Comparison of ENCODE assay signal across 18 cellular contexts in the genomic region with DNA sequence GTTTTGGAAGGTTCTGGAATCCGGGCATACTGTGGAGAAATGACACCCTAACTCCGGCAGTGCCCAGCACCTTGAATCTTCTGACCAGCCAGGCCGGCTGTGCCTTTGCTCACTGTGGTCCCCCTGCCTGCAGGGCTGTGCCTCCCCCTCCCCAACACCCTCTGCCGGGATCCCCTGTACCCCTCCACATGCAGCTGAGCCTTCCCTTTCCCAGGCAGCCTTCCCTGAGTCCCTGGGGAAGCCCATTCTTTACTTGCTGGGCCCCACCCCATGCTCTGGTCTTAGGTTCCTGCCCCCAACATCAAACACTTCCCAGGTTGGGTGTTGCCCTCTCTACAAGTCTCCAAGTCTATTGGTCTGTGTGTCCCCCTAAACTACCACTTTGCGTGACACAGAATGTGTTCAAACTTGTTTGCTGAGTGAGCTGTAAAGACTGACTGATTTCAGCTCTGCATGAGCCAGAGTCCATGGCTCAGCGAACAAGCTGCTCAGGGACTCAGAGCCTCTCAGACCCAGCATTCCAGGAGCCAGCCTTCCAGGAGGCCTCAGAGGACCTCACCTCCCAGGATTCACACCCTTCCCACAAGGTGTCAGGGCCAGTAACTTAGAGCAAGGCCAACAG. TPM values are rescaled to one million over a fixed set of nuclear protein-coding genes. Genes with fewer than 3 reads are reported as not detected.
DNase-seq lines count a peak whose midpoint lies in the region; ATAC-seq, FAIRE-seq and TF ChIP-seq lines count a peak whose summit lies in the region.
"Had no signal": no experiment of that assay in that cellular context is flagged by ENCODE, and none has a peak within 500 bp of the region (broad histone marks: within the 10 kb centered on the region; RNA-seq: fewer than 3 reads in every experiment).

No MANE protein-coding gene starts in this region.

- H3K4me3 ChIP-seq in K562 (no peak overlapping the region), iPS-20b (ENCODE audit: low read length) (no peak overlapping the region), upper lobe of left lung (no peak overlapping the region)
- H3K4me3 ChIP-seq: gastroesophageal sphincter, PC-9 had no signal

- no peak for TF ChIP-seq POLR2A in K562 (conservative IDR thresholded peaks at IDR 0.05)
- no peak for TF ChIP-seq POLR2A in upper lobe of left lung (IDR thresholded peaks at IDR 0.05)

- no peak for TF ChIP-seq RAD21 in K562 (CRISPR knock-in tag; conservative IDR thresholded peaks at IDR 0.05 in 1 of 2, IDR thresholded peaks at IDR 0.05 in 1 of 2)

- H3K27ac Mint-ChIP-seq in nephron progenitor cell: peak overlapping the region; percentile 12
- H3K27ac Mint-ChIP-seq in activated CD4-positive, alpha-beta T cell treated with anti-CD3 and anti-CD28 coated beads for 36 hours: no peak overlapping the region

- no peaks in the 10 kb centered on the region for H4K20me1 ChIP-seq in K562 (replicated peaks; ENCODE audit: control insufficient read depth, insufficient read depth, low read length)

- BruUV-seq in K562 (replicated peaks; lab: Mats Ljungman, UMichigan): no TSS peak

- ATAC-seq in K562: no peak
- peak in 1 of 2 donors; percentile 1 for ATAC-seq in upper lobe of left lung (ENCODE audit: low FRiP score in 2 of 2)
- no peak for ATAC-seq in GM18511 (IDR thresholded peaks at IDR 0.05; ENCODE audit: unreplicated experiment)
- ATAC-seq in activated CD4-positive, alpha-beta T cell treated with anti-CD3 and anti-CD28 coated beads for 36 hours: no peak
- ATAC-seq in HG03442 (IDR thresholded peaks at IDR 0.05; ENCODE audit: unreplicated experiment): no peak

- no peak for DNase-seq in K562 (ENCODE audit: extremely low read depth in 1 of 4, low spot score in 3 of 4)
- no peak for DNase-seq in nephron progenitor cell
- no peak for DNase-seq in upper lobe of left lung
- no peak for DNase-seq in activated CD4-positive, alpha-beta T cell treated with anti-CD3 and anti-CD28 coated beads for 36 hours
- no peak for DNase-seq in retina
- DNase-seq: GF-D8; NCI-H2081; PC-9; stimulated activated CD4-positive, alpha-beta T cell treated with anti-CD3 and anti-CD28 coated beads, Interleukin-2, amount 100 ng/mL, for 48 hours had no signal

- peaks cover 7% of the 10 kb centered on the region for H3K9me3 ChIP-seq in K562 (replicated peaks; ENCODE audit: control insufficient read depth, insufficient read depth, low read depth, low read length)
- H3K9me3 ChIP-seq in iPS-20b (ENCODE audit: insufficient read depth, low read depth, low read length): 0 out of 2 replicates have a peak, but pooled peaks cover 6% of the 10 kb centered on the region
- H3K9me3 ChIP-seq in upper lobe of left lung: no peaks in the 10 kb centered on the region

- no peaks in the 10 kb centered on the region for H3K9me1 ChIP-seq in K562 (ENCODE audit: control insufficient read depth, insufficient read depth, low read length)

- intact Hi-C loops in K562 (cut with micrococcal nuclease): no loop called here
- intact Hi-C loops in activated CD4-positive, alpha-beta T cell treated with anti-CD3 and anti-CD28 coated beads for 36 hours (cut with DNase I, micrococcal nuclease): no loop called here

- H3K4me3 Mint-ChIP-seq in nephron progenitor cell: no peak overlapping the region
- H3K4me3 Mint-ChIP-seq in activated CD4-positive, alpha-beta T cell treated with anti-CD3 and anti-CD28 coated beads for 36 hours: no peak overlapping the region

- H3K9me3 Mint-ChIP-seq in nephron progenitor cell: peaks cover 45% of the 10 kb centered on the region
- no peaks in the 10 kb centered on the region for H3K9me3 Mint-ChIP-seq in activated CD4-positive, alpha-beta T cell treated with anti-CD3 and anti-CD28 coated beads for 36 hours (ENCODE audit: low read depth)

- in situ Hi-C loops in K562 (cut with MboI): no loop called here

- H3K4me1 ChIP-seq in K562 (replicated peaks in 1 of 2; ENCODE audit: control insufficient read depth in 2 of 2, insufficient read depth in 2 of 2, low read length in 2 of 2) (peaks cover 46 to 55% of the 10 kb centered on the region in 2 experiments), iPS-20b (ENCODE audit: insufficient read depth, low read length) (peaks cover 20% of the 10 kb centered on the region; the same call in 1 of the 2 replicates), upper lobe of left lung (peaks cover 0 to 19% (median 6%) of the 10 kb centered on the region in 4 donors)

- H3K4me2 ChIP-seq in K562 (ENCODE audit: insufficient read depth, low read length): peak overlapping the region; percentile 40

- CTCF ChIA-PET in K562 (lab: Yijun Ruan, JAX; ENCODE audit: low intra/inter-chr PET ratio): no interaction called here
- CTCF ChIA-PET in activated CD4-positive, alpha-beta T cell treated with anti-CD3 and anti-CD28 coated beads for 36 hours (lab: Charles Lee): interaction anchor here (0.6 to 1.3 kb wide), 2 partner anchors 9 to 274 kb away, joined by 3 read pairs; no protein-coding TSS in a partner anchor

- TF ChIP-seq CTCF in K562 (IDR thresholded peaks at IDR 0.05 in 2 of 3, conservative IDR thresholded peaks at IDR 0.05 in 1 of 3; ENCODE audit: insufficient read depth in 2 of 3, low read depth in 1 of 3, low read length in 3 of 3) (no peak), nephron progenitor cell (IDR thresholded peaks at IDR 0.05) (no peak), upper lobe of left lung (IDR thresholded peaks at IDR 0.05) (no peak)

- H3K9ac ChIP-seq in K562 (ENCODE audit: insufficient read depth in 1 of 2, low read depth in 2 of 2, low read length in 2 of 2) (peak overlapping the region in 1 of 2 experiments; percentile 69; a peak in 2 of 4 replicates), iPS-20b (ENCODE audit: low read depth, low read length) (peak overlapping the region; percentile 87; the same call in 1 of the 2 replicates)

- peaks cover 96% of the 10 kb centered on the region for H3K79me2 ChIP-seq in K562 (ENCODE audit: control insufficient read depth, insufficient read depth, low read length)

- 91% methylated on average over 5 of the region's 6 CpGs for WGBS in K562 (ENCODE audit: insufficient coverage, low coverage, missing lambda C conversion rate)
- WGBS in upper lobe of left lung, 2 donors: 80 to 83% methylated on average over 5 to 6 of the region's 6 CpGs

- no peak overlapping the region for H2AFZ ChIP-seq in K562 (ENCODE audit: low read depth, low read length)
- H2AFZ ChIP-seq: PC-9 had no signal

- peaks cover 8% of the 10 kb centered on the region for H3K27me3 Mint-ChIP-seq in nephron progenitor cell (ENCODE audit: low read depth, poor library complexity)
- no peaks in the 10 kb centered on the region for H3K27me3 Mint-ChIP-seq in activated CD4-positive, alpha-beta T cell treated with anti-CD3 and anti-CD28 coated beads for 36 hours

- H3K27ac ChIP-seq in K562 (ENCODE audit: extremely low read depth, low read depth, low read length) (peak overlapping the region; percentile 63), iPS-20b (ENCODE audit: low read length) (no peak overlapping the region), upper lobe of left lung (peak overlapping the region in 3 of 4 donors; percentile 18 to 74 (median 55))

- peaks cover 44% of the 10 kb centered on the region; the same call in 2 of the 3 replicates for H3K36me3 ChIP-seq in K562 (ENCODE audit: control insufficient read depth, insufficient read depth, low read length)
- no peaks in the 10 kb centered on the region for H3K36me3 ChIP-seq in iPS-20b (ENCODE audit: insufficient read depth, low read depth, low read length)
- no peaks in the 10 kb centered on the region for H3K36me3 ChIP-seq in upper lobe of left lung
- H3K36me3 ChIP-seq: gastroesophageal sphincter had no signal

- FAIRE-seq in K562 (lab: Jason Lieb, UNC): no peak
- FAIRE-seq: GM12891 had no signal

- TF ChIP-seq EP300 in K562 (IDR thresholded peaks at IDR 0.05; ENCODE audit: low read length): no peak
- no peak for TF ChIP-seq EP300 in upper lobe of left lung (IDR thresholded peaks at IDR 0.05)

- H3K27me3 ChIP-seq in K562 (ENCODE audit: control insufficient read depth in 2 of 2, insufficient read depth in 2 of 2, low read length in 2 of 2) (no peaks in the 10 kb centered on the region), iPS-20b (ENCODE audit: insufficient read depth, low read length) (no peaks in the 10 kb centered on the region), upper lobe of left lung (no peaks in the 10 kb centered on the region)
- H3K27me3 ChIP-seq: gastroesophageal sphincter had no signal

- H3K4me1 Mint-ChIP-seq in nephron progenitor cell: peaks cover 36% of the 10 kb centered on the region
- peaks cover 5% of the 10 kb centered on the region for H3K4me1 Mint-ChIP-seq in activated CD4-positive, alpha-beta T cell treated with anti-CD3 and anti-CD28 coated beads for 36 hours

- POLR2A ChIA-PET in K562 (lab: Yijun Ruan, JAX): interaction anchor here (0.5 to 2.0 kb wide), 7 partner anchors 8 to 422 kb away, joined by 3 to 10 read pairs (median 4); a partner anchor contains a TSS
- POLR2A ChIA-PET in activated CD4-positive, alpha-beta T cell treated with anti-CD3 and anti-CD28 coated beads for 36 hours (lab: Charles Lee): no interaction called here

- H3K36me3 Mint-ChIP-seq in nephron progenitor cell (ENCODE audit: low read depth): peaks cover 10% of the 10 kb centered on the region
- no peaks in the 10 kb centered on the region for H3K36me3 Mint-ChIP-seq in activated CD4-positive, alpha-beta T cell treated with anti-CD3 and anti-CD28 coated beads for 36 hours (ENCODE audit: low read depth)

RNA-seq across cellular contexts. Expression of a gene that starts 31.6 kb away (rescaled TPM):
- total RNA-seq in K562 (2011; cell fraction: chromatin; rRNA removed; ENCODE audit: low replicate concordance): not detected in 2 replicates
- total RNA-seq in K562 (2011; cell fraction: nucleolus; rRNA removed): not detected in 2 replicates
- total RNA-seq in K562 (2011; cell fraction: nucleoplasm; rRNA removed): not detected in 2 replicates
- total RNA-seq in K562 (2014; rRNA removed) (not detected in 2 replicates), K562 (2014; rRNA removed; fragmentation: Illumina TruSeq; extraction: Trizol) (not detected in 2 replicates), K562 (2015; rRNA removed; fragmentation: Illumina TruSeq; extraction: Trizol) (not detected in 2 replicates), K562 (2021) (not detected in 2 replicates), upper lobe of left lung (not detected)
- polyA plus RNA-seq in K562 (2011; rRNA removed) (not detected in 2 replicates), K562 (2014; fragmentation: Illumina TruSeq; extraction: Trizol) (not detected in 2 replicates), K562 (2014; fragmentation: Nextera tagmentation; extraction: Ambion mirVana) (not detected), K562 (2014; rRNA removed) (not detected in 2 replicates)
- polyA plus RNA-seq in K562 (2011; cell fraction: cytosol; rRNA removed): not detected in 2 replicates
- polyA plus RNA-seq in K562 (2011; cell fraction: nucleus; rRNA removed): not detected in 2 replicates
- not detected in 2 replicates for polyA plus RNA-seq in K562 (2012)
- not detected in 2 replicates for polyA minus RNA-seq in K562 (2011; rRNA and poly(A)+ RNA removed)
- not detected in 2 replicates for polyA minus RNA-seq in K562 (2011; cell fraction: cytosol; rRNA and poly(A)+ RNA removed)
- polyA minus RNA-seq in K562 (2011; cell fraction: nucleus; rRNA and poly(A)+ RNA removed): not detected in 2 replicates
- not detected for total RNA-seq in activated CD4-positive, alpha-beta T cell treated with anti-CD3 and anti-CD28 coated beads for 36 hours
- total RNA-seq: chondrocyte, gastroesophageal sphincter, mesenteric fat pad, omental fat pad, subcutaneous adipose tissue had no signal

RNA-seq across cellular contexts. Expression of a gene that starts 55.4 kb away (rescaled TPM):
- 210 and 255 TPM in 2 replicates for total RNA-seq in K562 (2011; cell fraction: chromatin; rRNA removed; ENCODE audit: low replicate concordance)
- total RNA-seq in K562 (2011; cell fraction: nucleolus; rRNA removed): 116 and 127 TPM in 2 replicates
- total RNA-seq in K562 (2011; cell fraction: nucleoplasm; rRNA removed): 147 and 162 TPM in 2 replicates
- total RNA-seq in K562 (2014; rRNA removed): 115 TPM in 2 replicates
- total RNA-seq in K562 (2014; rRNA removed; fragmentation: Illumina TruSeq; extraction: Trizol): 106 and 114 TPM in 2 replicates
- total RNA-seq in K562 (2015; rRNA removed; fragmentation: Illumina TruSeq; extraction: Trizol): 98.1 and 105 TPM in 2 replicates
- total RNA-seq in K562 (2021): 152 and 158 TPM in 2 replicates
- 258 and 270 TPM in 2 replicates for polyA plus RNA-seq in K562 (2011; rRNA removed)
- polyA plus RNA-seq in K562 (2011; cell fraction: cytosol; rRNA removed): 98.2 and 133 TPM in 2 replicates
- polyA plus RNA-seq in K562 (2011; cell fraction: nucleus; rRNA removed): 136 and 256 TPM in 2 replicates
- polyA plus RNA-seq in K562 (2012): 103 and 113 TPM in 2 replicates
- 113 and 136 TPM in 2 replicates for polyA plus RNA-seq in K562 (2014; fragmentation: Illumina TruSeq; extraction: Trizol)
- polyA plus RNA-seq in K562 (2014; fragmentation: Nextera tagmentation; extraction: Ambion mirVana): 10 to 100 TPM; 47.4 to 53.0 TPM
- 98.9 and 105 TPM in 2 replicates for polyA plus RNA-seq in K562 (2014; rRNA removed)
- polyA minus RNA-seq in K562 (2011; rRNA and poly(A)+ RNA removed): 409 and 471 TPM in 2 replicates
- polyA minus RNA-seq in K562 (2011; cell fraction: cytosol; rRNA and poly(A)+ RNA removed): 218 and 242 TPM in 2 replicates
- 195 and 518 TPM in 2 replicates for polyA minus RNA-seq in K562 (2011; cell fraction: nucleus; rRNA and poly(A)+ RNA removed)
- 10 to 100 TPM; 24.1 to 85.0 (median 47.2) TPM for total RNA-seq in upper lobe of left lung
- total RNA-seq in activated CD4-positive, alpha-beta T cell treated with anti-CD3 and anti-CD28 coated beads for 36 hours: 10 to 100 TPM; 27.8 to 34.8 TPM

RNA-seq across cellular contexts. Expression of a gene that starts 57.0 kb away (rescaled TPM):
- total RNA-seq in K562 (2011; cell fraction: chromatin; rRNA removed; ENCODE audit: low replicate concordance): not detected in 2 replicates
- total RNA-seq in K562 (2011; cell fraction: nucleolus; rRNA removed): not detected in 2 replicates
- not detected in 2 replicates for total RNA-seq in K562 (2011; cell fraction: nucleoplasm; rRNA removed)
- total RNA-seq in K562 (2014; rRNA removed): not detected in 2 replicates
- not detected in 2 replicates for total RNA-seq in K562 (2014; rRNA removed; fragmentation: Illumina TruSeq; extraction: Trizol)
- not detected in 2 replicates for total RNA-seq in K562 (2015; rRNA removed; fragmentation: Illumina TruSeq; extraction: Trizol)
- not detected in 2 replicates for total RNA-seq in K562 (2021)
- polyA plus RNA-seq in K562 (2011; rRNA removed): not detected in 2 replicates
- polyA plus RNA-seq in K562 (2011; cell fraction: cytosol; rRNA removed): not detected in 2 replicates
- polyA plus RNA-seq in K562 (2011; cell fraction: nucleus; rRNA removed): not detected in 2 replicates
- not detected in 2 replicates for polyA plus RNA-seq in K562 (2012)
- not detected in 2 replicates for polyA plus RNA-seq in K562 (2014; fragmentation: Illumina TruSeq; extraction: Trizol)
- polyA plus RNA-seq in K562 (2014; fragmentation: Nextera tagmentation; extraction: Ambion mirVana): not detected
- not detected in 2 replicates for polyA plus RNA-seq in K562 (2014; rRNA removed)
- not detected in 2 replicates for polyA minus RNA-seq in K562 (2011; rRNA and poly(A)+ RNA removed)
- polyA minus RNA-seq in K562 (2011; cell fraction: cytosol; rRNA and poly(A)+ RNA removed): not detected in 2 replicates
- polyA minus RNA-seq in K562 (2011; cell fraction: nucleus; rRNA and poly(A)+ RNA removed): not detected in 2 replicates
- total RNA-seq in upper lobe of left lung: not detected
- total RNA-seq in activated CD4-positive, alpha-beta T cell treated with anti-CD3 and anti-CD28 coated beads for 36 hours: not detected
- total RNA-seq: chondrocyte, mesenteric fat pad, omental fat pad, PC-9, subcutaneous adipose tissue had no signal
